ENCODE assay signal across 26 cellular contexts in the genomic region with DNA sequence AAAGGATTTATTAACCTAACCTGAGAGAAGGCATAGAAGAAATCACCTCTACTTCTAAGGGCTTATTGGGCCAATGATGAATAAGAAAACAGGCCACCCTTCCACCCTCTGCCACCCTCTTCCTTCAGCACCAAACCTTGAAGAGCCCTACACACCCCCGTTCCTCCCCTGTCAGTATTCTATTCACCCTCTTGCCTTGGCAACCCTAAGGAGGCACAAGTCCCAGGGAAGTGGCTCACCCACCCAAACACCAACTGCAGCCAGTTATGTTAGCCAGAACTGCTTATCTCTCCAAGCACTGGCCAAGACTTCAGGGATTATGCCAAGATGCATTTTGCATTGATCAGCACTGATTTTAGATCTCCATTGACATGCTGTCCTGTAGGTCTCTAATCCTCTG.
"Had no signal": no experiment of that assay in that cellular context is flagged by ENCODE, and none has a peak within 500 bp of the region (broad histone marks: within the 10 kb centered on the region; RNA-seq: fewer than 3 reads in every experiment).

No MANE protein-coding gene starts in this region.

- H3K27me3 ChIP-seq: heart right ventricle, hepatocyte, neural progenitor cell, neutrophil, ovary, stomach, suprapubic skin, tibial nerve, uterus had no signal

- H3K4me1 ChIP-seq: neural progenitor cell, prostate gland, uterus had no signal

- H2AFZ ChIP-seq: hepatocyte, neural progenitor cell had no signal

- H3K36me3 ChIP-seq: heart right ventricle, neural progenitor cell, neutrophil, ovary, prostate gland, stomach, suprapubic skin, tibial nerve, uterus had no signal

- ATAC-seq: left lobe of liver; natural killer cell; sciatic nerve; stimulated activated naive B cell treated with anti-CD40 and anti-IgM and Interleukin-4, amounts not matched to agents 10 μg/mL and 1 μg/mL and 100 μg/mL, for 72 hours; stimulated activated naive CD8-positive, alpha-beta T cell treated with anti-CD3 and anti-CD28 coated beads, Interleukin-15, Interleukin-2, amounts not matched to agents 100 U/mL and 50 U/mL, for 24 hours had no signal

- H3K9me3 ChIP-seq: heart right ventricle, neutrophil, ovary, prostate gland, stomach, suprapubic skin, tibial nerve, uterus had no signal

- H3K4me3 ChIP-seq: heart right ventricle, hepatocyte, lung, neural progenitor cell, ovary, prostate gland, skin epidermis, stomach, suprapubic skin, tibial nerve, uterus had no signal

- DNase-seq: heart right ventricle; islet precursor cell; mesendoderm; naive B cell; natural killer cell; nephron progenitor cell; occipital lobe; ovary; stimulated activated CD4-positive, alpha-beta T cell treated with anti-CD3 and anti-CD28 coated beads, Interleukin-12 subunit alpha, Interleukin-12 subunit beta, amount 100 ng/mL, for 4 hours; stimulated activated CD4-positive, alpha-beta T cell treated with anti-CD3 and anti-CD28 coated beads, Interleukin-15, amount 100 ng/mL, for 24 hours; stimulated activated CD4-positive, alpha-beta T cell treated with anti-CD3 and anti-CD28 coated beads, Interleukin-2, amount 100 ng/mL, for 24 hours; stimulated activated CD4-positive, alpha-beta T cell treated with anti-CD3 and anti-CD28 coated beads, Interleukin-4, amount 100 ng/mL, for 1 hour; stimulated activated naive B cell treated with anti-CD40 and anti-IgM and Interleukin-4, amounts not matched to agents 10 μg/mL and 1 μg/mL and 100 μg/mL, for 72 hours; stimulated activated naive CD8-positive, alpha-beta T cell treated with anti-CD3 and anti-CD28 coated beads, Interleukin-15, Interleukin-2, amounts not matched to agents 100 U/mL and 50 U/mL, for 24 hours; stomach; uterus had no signal

- H3K27ac ChIP-seq: heart right ventricle, hepatocyte, neural progenitor cell, neutrophil, ovary, prostate gland, skin epidermis, stomach, suprapubic skin, tibial nerve, uterus had no signal

- H3K4me2 ChIP-seq: hepatocyte, neural progenitor cell had no signal
